ENCODE assay signal across 10 cellular contexts in genomic region chr2:28956890-28957289, GRCh38. TPM values are rescaled to one million over a fixed set of nuclear protein-coding genes. Genes with fewer than 3 reads are reported as not detected.
DNase-seq lines count a peak whose midpoint lies in the region; ATAC-seq and TF ChIP-seq lines count a peak whose summit lies in the region.
"Had no signal": no experiment of that assay in that cellular context is flagged by ENCODE, and none has a peak within 500 bp of the region (broad histone marks: within the 10 kb centered on the region; RNA-seq: fewer than 3 reads in every experiment).

No MANE protein-coding gene starts in this region.

- CTCF ChIA-PET in RWPE1 (lab: Yijun Ruan, JAX) = interaction anchor here (0.9 kb wide), 1 partner anchor 884 kb away, joined by 3 read pairs; no protein-coding TSS in a partner anchor

- H3K27ac Mint-ChIP-seq in stimulated activated naive CD8-positive, alpha-beta T cell treated with anti-CD3 and anti-CD28 coated beads, Interleukin-15, Interleukin-2, amounts not matched to agents 100 ng/mL and 50 ng/mL, for 24 hours = no peak overlapping the region
- H3K27ac Mint-ChIP-seq in stimulated activated naive CD8-positive, alpha-beta T cell treated with anti-CD3 and anti-CD28 coated beads, Interleukin-15, amount 100 ng/mL, for 72 hours = peak overlapping the region in 1 of 2 donors; percentile 27

- POLR2A ChIA-PET in RWPE1 (lab: Yijun Ruan, JAX; ENCODE audit: low non-redundant PET) = no interaction called here

- peaks cover 21% of the 10 kb centered on the region for H3K4me1 Mint-ChIP-seq in stimulated activated naive CD8-positive, alpha-beta T cell treated with anti-CD3 and anti-CD28 coated beads, Interleukin-15, Interleukin-2, amounts not matched to agents 100 ng/mL and 50 ng/mL, for 24 hours (ENCODE audit: low read depth)
- peaks cover 5% of the 10 kb centered on the region for H3K4me1 Mint-ChIP-seq in stimulated activated naive CD8-positive, alpha-beta T cell treated with anti-CD3 and anti-CD28 coated beads, Interleukin-15, amount 100 ng/mL, for 72 hours

- H3K27me3 Mint-ChIP-seq in stimulated activated naive CD8-positive, alpha-beta T cell treated with anti-CD3 and anti-CD28 coated beads, Interleukin-15, Interleukin-2, amounts not matched to agents 100 ng/mL and 50 ng/mL, for 24 hours = no peaks in the 10 kb centered on the region
- no peaks in the 10 kb centered on the region for H3K27me3 Mint-ChIP-seq in stimulated activated naive CD8-positive, alpha-beta T cell treated with anti-CD3 and anti-CD28 coated beads, Interleukin-15, amount 100 ng/mL, for 72 hours

- no peak overlapping the region for H3K27ac ChIP-seq in RWPE1

- peak overlapping the region; percentile 70 for H3K4me3 Mint-ChIP-seq in stimulated activated naive CD8-positive, alpha-beta T cell treated with anti-CD3 and anti-CD28 coated beads, Interleukin-15, Interleukin-2, amounts not matched to agents 100 ng/mL and 50 ng/mL, for 24 hours
- peak overlapping the region in 1 of 2 donors; percentile 77 for H3K4me3 Mint-ChIP-seq in stimulated activated naive CD8-positive, alpha-beta T cell treated with anti-CD3 and anti-CD28 coated beads, Interleukin-15, amount 100 ng/mL, for 72 hours

- DNase-seq in stimulated activated naive CD8-positive, alpha-beta T cell treated with anti-CD3 and anti-CD28 coated beads, Interleukin-15, amount 100 ng/mL, for 72 hours = no peak
- DNase-seq in RWPE1 (ENCODE audit: low spot score) (no peak), fibroblast of the aortic adventitia (ENCODE audit: low read depth) (no peak), T-helper 9 cell (no peak), HuH-7 (ENCODE audit: low spot score) (no peak), T1000 (lab: John Stamatoyannopoulos, UW) (no peak)
- DNase-seq: NCI-H446; stimulated activated CD4-positive, alpha-beta T cell treated with anti-CD3 and anti-CD28 coated beads, Interleukin-12 subunit alpha, Interleukin-12 subunit beta, amount 100 ng/mL, for 4 hours had no signal

- no peak for ATAC-seq in stimulated activated naive CD8-positive, alpha-beta T cell treated with anti-CD3 and anti-CD28 coated beads, Interleukin-15, amount 100 ng/mL, for 72 hours
- ATAC-seq in HG03521 (IDR thresholded peaks at IDR 0.05; ENCODE audit: unreplicated experiment) = no peak

- H3K4me3 ChIP-seq in fibroblast of the aortic adventitia (ENCODE audit: low read depth, low read length) = no peak overlapping the region

- no peaks in the 10 kb centered on the region for H3K9me3 Mint-ChIP-seq in stimulated activated naive CD8-positive, alpha-beta T cell treated with anti-CD3 and anti-CD28 coated beads, Interleukin-15, Interleukin-2, amounts not matched to agents 100 ng/mL and 50 ng/mL, for 24 hours
- H3K9me3 Mint-ChIP-seq in stimulated activated naive CD8-positive, alpha-beta T cell treated with anti-CD3 and anti-CD28 coated beads, Interleukin-15, amount 100 ng/mL, for 72 hours = no peaks in the 10 kb centered on the region

- TF ChIP-seq CTCF in RWPE1 (conservative IDR thresholded peaks at IDR 0.05; ENCODE audit: low read depth) (peak; percentile 85), fibroblast of the aortic adventitia (IDR thresholded peaks at IDR 0.05; ENCODE audit: insufficient read depth, low read length) (peak; percentile 35)

- H3K36me3 Mint-ChIP-seq in stimulated activated naive CD8-positive, alpha-beta T cell treated with anti-CD3 and anti-CD28 coated beads, Interleukin-15, Interleukin-2, amounts not matched to agents 100 ng/mL and 50 ng/mL, for 24 hours (ENCODE audit: low read depth) = no peaks in the 10 kb centered on the region

RNA-seq across cellular contexts. Expression of gene TOGARAM2, which starts 24.2 kb away (rescaled TPM):
- total RNA-seq in fibroblast of the aortic adventitia (ENCODE audit: low replicate concordance) = under 0.01 TPM in 1 of 2 replicates, not detected in the other
